19 cellular contexts compared by ENCODE assay signal in genomic region chr19:41919948-41920712, GRCh38. TPM values are rescaled to one million over a fixed set of nuclear protein-coding genes. Genes with fewer than 3 reads are reported as not detected.
"Had no signal": no experiment of that assay in that cellular context is flagged by ENCODE, and none has a peak within 500 bp of the region (broad histone marks: within the 10 kb centered on the region; RNA-seq: fewer than 3 reads in every experiment).

No MANE protein-coding gene starts in this region.

- ATAC-seq: activated CD8-positive, alpha-beta memory T cell treated with anti-CD3 and anti-CD28 coated beads, Interleukin-2, amount 10 ng/mL, durations not matched to agents 7 days and 5 days; esophagus mucosa; left lung; sciatic nerve had no signal

- DNase-seq: activated CD8-positive, alpha-beta memory T cell treated with anti-CD3 and anti-CD28 coated beads, Interleukin-2, amount 10 ng/mL, durations not matched to agents 7 days and 5 days; activated gamma-delta T cell; activated T-cell treated with anti-CD3 and anti-CD28 coated beads, Interleukin-2, amount 50 U/mL, for 48 hours; amygdala; dermis blood vessel endothelial cell; endodermal cell; foreskin fibroblast; head of caudate nucleus; islet precursor cell; left lung; natural killer cell; occipital lobe; stimulated activated CD4-positive, alpha-beta T cell treated with anti-CD3 and anti-CD28 coated beads, Interleukin-2, amount 100 ng/mL, for 24 hours; stimulated activated naive CD8-positive, alpha-beta T cell treated with anti-CD3 and anti-CD28 coated beads, Interleukin-15, amount 100 ng/mL, for 72 hours; testis had no signal

- H3K27ac ChIP-seq: left lung, testis had no signal

- H3K27me3 ChIP-seq: testis had no signal

- H3K36me3 ChIP-seq: left lung had no signal

- H3K9me3 ChIP-seq: left lung, testis had no signal

- H3K4me3 ChIP-seq: left lung, testis had no signal

RNA-seq across cellular contexts. Expression of gene ERFL, which starts 8.1 kb away (rescaled TPM):
- total RNA-seq: cerebellum, dermis blood vessel endothelial cell, esophagus mucosa, occipital lobe, urinary bladder had no signal

RNA-seq across cellular contexts. Expression of gene CD79A, which starts 43.1 kb away (rescaled TPM):
- total RNA-seq: cerebellum, endodermal cell, occipital lobe had no signal
